20 cellular contexts compared by ENCODE assay signal in the genomic region with DNA sequence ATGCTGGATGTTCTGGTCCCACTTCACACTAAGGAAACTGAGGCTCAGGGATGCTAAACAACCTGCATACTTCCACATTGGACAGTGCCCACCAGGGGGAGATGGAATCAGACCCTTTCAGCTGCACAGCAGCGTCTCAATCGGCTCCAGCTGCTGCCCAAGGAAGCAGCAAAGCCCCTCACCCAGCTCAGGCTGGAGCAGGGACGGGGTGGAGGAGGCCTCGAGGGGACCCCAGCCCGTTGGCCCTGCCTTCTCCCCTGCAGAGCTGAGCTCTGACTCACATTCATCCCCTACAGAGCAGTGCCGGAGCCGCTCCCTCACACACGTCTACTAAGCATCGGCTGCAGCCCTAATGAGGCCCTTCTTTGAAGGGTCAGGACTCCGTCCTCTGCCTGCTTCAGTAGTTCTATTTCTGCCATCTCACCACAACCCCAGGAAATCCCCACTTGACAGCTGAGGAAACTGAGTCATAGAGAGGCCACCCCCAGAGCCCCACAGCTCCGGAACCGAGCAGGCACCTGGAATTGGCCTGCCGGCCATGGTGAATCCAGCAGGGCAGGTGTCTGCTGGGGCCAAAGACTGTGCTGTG. TPM values are rescaled to one million over a fixed set of nuclear protein-coding genes. Genes with fewer than 3 reads are reported as not detected.
DNase-seq lines count a peak whose midpoint lies in the region; ATAC-seq and TF ChIP-seq lines count a peak whose summit lies in the region.
"Had no signal": no experiment of that assay in that cellular context is flagged by ENCODE, and none has a peak within 500 bp of the region (broad histone marks: within the 10 kb centered on the region; RNA-seq: fewer than 3 reads in every experiment).

No MANE protein-coding gene starts in this region.

- peaks cover 14 to 34% of the 10 kb centered on the region in 2 donors for H3K36me3 Mint-ChIP-seq in CD4-positive, alpha-beta memory T cell
- H3K36me3 Mint-ChIP-seq in activated naive CD8-positive, alpha-beta T cell treated with anti-CD3 and anti-CD28 coated beads, Interleukin-2, amount 50 U/mL, for 24 hours (ENCODE audit: low read depth): peaks cover 3% of the 10 kb centered on the region
- H3K36me3 Mint-ChIP-seq in nephron progenitor cell (ENCODE audit: low read depth): no peaks in the 10 kb centered on the region

- CTCF ChIA-PET in CD4-positive, alpha-beta memory T cell (lab: Charles Lee; ENCODE audit: partially characterized antibody): interaction anchor here (1.0 to 1.8 kb wide), 5 partner anchors 23 to 72 kb away, joined by 3 to 6 read pairs (median 4); no protein-coding TSS in a partner anchor

- H3K27ac ChIP-seq in CD4-positive, alpha-beta memory T cell (ENCODE audit: low read depth, low read length): no peak overlapping the region
- H3K27ac ChIP-seq: ascending aorta, left ventricle myocardium inferior, upper lobe of right lung had no signal

- peak; percentile 5 for ATAC-seq in activated naive CD8-positive, alpha-beta T cell treated with anti-CD3 and anti-CD28 coated beads, Interleukin-2, amount 50 U/mL, for 24 hours
- ATAC-seq: PC-3 had no signal

- no peak overlapping the region for H3K4me3 Mint-ChIP-seq in CD4-positive, alpha-beta memory T cell
- H3K4me3 Mint-ChIP-seq in activated naive CD8-positive, alpha-beta T cell treated with anti-CD3 and anti-CD28 coated beads, Interleukin-2, amount 50 U/mL, for 24 hours: no peak overlapping the region
- H3K4me3 Mint-ChIP-seq in nephron progenitor cell: no peak overlapping the region
- H3K4me3 Mint-ChIP-seq: activated B cell treated with CpG ODN at 0.5 μM for 24 hours had no signal

- in situ Hi-C loops in GM13976 (cut with MboI; ENCODE audit: low sequenced_read_pairs, unreplicated experiment): no loop called here

- H3K4me1 ChIP-seq in CD4-positive, alpha-beta memory T cell (ENCODE audit: insufficient read depth, low read length): peaks cover 62% of the 10 kb centered on the region
- H3K4me1 ChIP-seq: ascending aorta, left ventricle myocardium inferior had no signal

- TF ChIP-seq CTCF in GM13976 (IDR thresholded peaks at IDR 0.05; ENCODE audit: borderline replicate concordance, control extremely low read depth, extremely low read depth, insufficient read depth, missing control alignments): no peak
- peak; percentile 12 for TF ChIP-seq CTCF in nephron progenitor cell (IDR thresholded peaks at IDR 0.05)

- DNase-seq in CD4-positive, alpha-beta memory T cell: no peak
- DNase-seq in GM13976 (ENCODE audit: low spot score): peak; percentile 38
- no peak for DNase-seq in activated naive CD8-positive, alpha-beta T cell treated with anti-CD3 and anti-CD28 coated beads, Interleukin-2, amount 50 U/mL, for 24 hours
- DNase-seq in nephron progenitor cell: no peak
- no peak for DNase-seq in NCI-H187 treated with DMSO at 0.1 percent for 48 hours (lab: John Stamatoyannopoulos, UW)
- no peak for DNase-seq in NCI-H2227 treated with DMSO at 0.1 percent for 48 hours (lab: John Stamatoyannopoulos, UW)
- DNase-seq in erythroblast (lab: John Stamatoyannopoulos, UW): no peak
- DNase-seq in HK-2 (ENCODE audit: unreplicated experiment): no peak
- DNase-seq: activated B cell treated with CpG ODN at 0.5 μM for 24 hours; dermis blood vessel endothelial cell; KG1; left ventricle myocardium inferior; NCI-H1417 treated with DMSO at 0.1 percent for 48 hours; NCI-H446 treated with DMSO at 0.1 percent for 48 hours; PC-3; stimulated activated CD4-positive, alpha-beta T cell treated with anti-CD3 and anti-CD28 coated beads, Interleukin-1b, Interleukin-23, amount 100 ng/mL, for 48 hours; upper lobe of right lung had no signal

- no peaks in the 10 kb centered on the region for H3K27me3 ChIP-seq in CD4-positive, alpha-beta memory T cell (ENCODE audit: insufficient read depth, low read length)
- H3K27me3 ChIP-seq: ascending aorta, upper lobe of right lung had no signal

- H3K9me3 ChIP-seq in CD4-positive, alpha-beta memory T cell (ENCODE audit: control insufficient read depth in 1 of 2, low read length in 2 of 2): no peaks in the 10 kb centered on the region
- H3K9me3 ChIP-seq: ascending aorta, left ventricle myocardium inferior, upper lobe of right lung had no signal

- no peak overlapping the region for H3K4me3 ChIP-seq in CD4-positive, alpha-beta memory T cell (ENCODE audit: low read length in 2 of 2)
- H3K4me3 ChIP-seq: ascending aorta, left ventricle myocardium inferior, upper lobe of right lung had no signal

- H3K36me3 ChIP-seq in CD4-positive, alpha-beta memory T cell (ENCODE audit: insufficient read depth, low read length): peaks cover 42% of the 10 kb centered on the region
- H3K36me3 ChIP-seq: ascending aorta, left ventricle myocardium inferior, upper lobe of right lung had no signal

- peak overlapping the region in 5 of 7 donors; percentile 49 to 86 (median 70) for H3K27ac Mint-ChIP-seq in CD4-positive, alpha-beta memory T cell
- peak overlapping the region; percentile 52 for H3K27ac Mint-ChIP-seq in activated naive CD8-positive, alpha-beta T cell treated with anti-CD3 and anti-CD28 coated beads, Interleukin-2, amount 50 U/mL, for 24 hours
- no peak overlapping the region for H3K27ac Mint-ChIP-seq in nephron progenitor cell
- H3K27ac Mint-ChIP-seq: activated B cell treated with CpG ODN at 0.5 μM for 24 hours had no signal

- peaks cover 0 to 4% (median 0%) of the 10 kb centered on the region in 8 donors for H3K9me3 Mint-ChIP-seq in CD4-positive, alpha-beta memory T cell
- H3K9me3 Mint-ChIP-seq in activated naive CD8-positive, alpha-beta T cell treated with anti-CD3 and anti-CD28 coated beads, Interleukin-2, amount 50 U/mL, for 24 hours: peaks cover 9% of the 10 kb centered on the region
- H3K9me3 Mint-ChIP-seq in nephron progenitor cell: no peaks in the 10 kb centered on the region
- H3K9me3 Mint-ChIP-seq: activated B cell treated with CpG ODN at 0.5 μM for 24 hours had no signal

- peaks cover 21 to 77% (median 46%) of the 10 kb centered on the region in 4 donors for H3K4me1 Mint-ChIP-seq in CD4-positive, alpha-beta memory T cell
- H3K4me1 Mint-ChIP-seq in activated naive CD8-positive, alpha-beta T cell treated with anti-CD3 and anti-CD28 coated beads, Interleukin-2, amount 50 U/mL, for 24 hours: peaks cover 40% of the 10 kb centered on the region
- H3K4me1 Mint-ChIP-seq in nephron progenitor cell: peaks cover 36% of the 10 kb centered on the region

- H3K27me3 Mint-ChIP-seq in CD4-positive, alpha-beta memory T cell: no peaks in the 10 kb centered on the region
- no peaks in the 10 kb centered on the region for H3K27me3 Mint-ChIP-seq in activated naive CD8-positive, alpha-beta T cell treated with anti-CD3 and anti-CD28 coated beads, Interleukin-2, amount 50 U/mL, for 24 hours
- H3K27me3 Mint-ChIP-seq in nephron progenitor cell (ENCODE audit: low read depth, poor library complexity): peaks cover 4% of the 10 kb centered on the region
- H3K27me3 Mint-ChIP-seq: activated B cell treated with CpG ODN at 0.5 μM for 24 hours had no signal

- no peak for TF ChIP-seq POLR2A in erythroblast (IDR thresholded peaks at IDR 0.05; ENCODE audit: low read length)

- POLR2A ChIA-PET in CD4-positive, alpha-beta memory T cell (lab: Charles Lee; ENCODE audit: partially characterized antibody): interaction anchor here (1.2 to 23.8 kb wide), 8 partner anchors 18 to 73 kb away, joined by 3 to 654 read pairs (median 8); partner anchors contain the start of genes CARD19 and SUSD3

- intact Hi-C loops in CD4-positive, alpha-beta memory T cell (cut with micrococcal nuclease): loop anchor here (1.0 kb wide), 1 partner anchor 27 kb away; no protein-coding TSS in a partner anchor

RNA-seq across cellular contexts. Expression of gene SUSD3, which starts 21.5 kb away (rescaled TPM):
- total RNA-seq in CD4-positive, alpha-beta memory T cell: 10 to 100 TPM; 58.3 to 63.7 TPM
- 100 to 1,000 TPM; 149 to 199 TPM for polyA plus RNA-seq in CD4-positive, alpha-beta memory T cell
- total RNA-seq: ascending aorta, dermis blood vessel endothelial cell, G401, myocyte had no signal

RNA-seq across cellular contexts. Expression of gene CARD19, which starts 59.0 kb away (rescaled TPM):
- 10 to 100 TPM; 57.8 to 64.2 TPM for total RNA-seq in CD4-positive, alpha-beta memory T cell
- polyA plus RNA-seq in CD4-positive, alpha-beta memory T cell: 10 to 100 TPM; 65.6 to 88.7 TPM
